9 cellular contexts compared by ENCODE assay signal in the genomic region with DNA sequence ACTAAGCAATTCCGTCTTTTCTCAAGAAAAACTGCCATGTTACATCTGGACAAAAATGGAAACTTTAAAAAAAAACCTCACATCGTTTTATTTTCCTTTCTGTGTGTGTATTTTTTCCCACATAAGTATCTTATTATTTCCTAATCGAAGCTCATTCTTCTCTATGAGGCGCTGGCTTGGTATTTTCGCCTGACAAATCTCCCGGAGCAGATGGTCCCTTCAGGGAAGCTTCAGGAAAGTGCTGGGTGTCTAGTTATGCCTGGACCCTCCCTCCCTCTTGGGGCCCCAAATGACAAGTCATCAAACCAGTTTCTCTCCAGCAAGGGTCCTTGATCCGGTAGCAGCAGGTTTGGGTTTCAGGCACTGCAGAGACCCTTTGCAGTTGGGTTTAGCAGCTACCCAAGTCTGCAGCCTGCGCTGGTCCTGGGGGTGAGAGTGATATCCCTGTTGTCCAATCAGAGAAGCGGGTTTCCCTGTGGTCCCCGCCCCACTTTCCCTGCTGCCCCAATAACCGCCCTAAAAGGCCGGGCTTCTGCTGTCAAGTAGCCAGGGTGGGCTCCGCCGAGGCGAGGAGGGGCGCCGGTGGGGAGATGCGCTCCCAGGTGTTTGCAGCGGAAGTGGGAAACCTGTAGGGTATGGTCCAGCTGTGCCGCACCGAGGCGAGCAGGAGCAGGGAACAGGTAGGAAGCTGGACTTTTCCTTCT. TPM values are rescaled to one million over a fixed set of nuclear protein-coding genes. Genes with fewer than 3 reads are reported as not detected.
DNase-seq lines count a peak whose midpoint lies in the region; ATAC-seq and TF ChIP-seq lines count a peak whose summit lies in the region.
"Had no signal": no experiment of that assay in that cellular context is flagged by ENCODE, and none has a peak within 500 bp of the region (broad histone marks: within the 10 kb centered on the region; RNA-seq: fewer than 3 reads in every experiment).

Gene CNTN1, plus strand, starts transcription at position 527 of the 704 bp plus-strand sequence.

- no peak within 1 kb of the TSS for H3K27ac Mint-ChIP-seq in HFFc6

- H3K36me3 Mint-ChIP-seq in HFFc6 (ENCODE audit: low read depth) = no peaks in the 10 kb centered on the region

- H3K9me3 Mint-ChIP-seq in HFFc6 = peaks cover 11% of the 10 kb centered on the region

- peak within 1 kb of the TSS; percentile 53 for H3K4me3 ChIP-seq in brain microvascular endothelial cell (ENCODE audit: low read depth, low read length)
- H3K4me3 ChIP-seq in iPS-11a (ENCODE audit: low read depth, low read length) = peak within 1 kb of the TSS; percentile 73
- peak within 1 kb of the TSS; percentile 30 to 47 (median 40) for H3K4me3 ChIP-seq in gastrocnemius medialis
- H3K4me3 ChIP-seq: SJSA1 had no signal

- no peaks in the 10 kb centered on the region for H3K9me3 ChIP-seq in gastrocnemius medialis
- H3K9me3 ChIP-seq: SJSA1 had no signal

- H3K27me3 ChIP-seq in brain microvascular endothelial cell (replicated peaks) (peaks cover 7% of the 10 kb centered on the region), gastrocnemius medialis (peaks cover 19 to 25% (median 24%) of the 10 kb centered on the region in 3 donors)

- no peak within 1 kb of the TSS for H3K4me3 Mint-ChIP-seq in HFFc6

- peaks cover 2% of the 10 kb centered on the region; the same call in 1 of the 2 replicates for H3K27me3 Mint-ChIP-seq in HFFc6 (ENCODE audit: insufficient read depth)

- in situ Hi-C loops in brain microvascular endothelial cell (cut with HindIII; ENCODE audit: low pct_ligation_motif_present, low sequenced_read_pairs) = no loop called here
- in situ Hi-C loops in gastrocnemius medialis (cut with MboI; ENCODE audit: low sequenced_read_pairs in 4 of 4) = no loop called here

- H3K4me1 ChIP-seq in gastrocnemius medialis = no peaks in the 10 kb centered on the region
- H3K4me1 ChIP-seq: SJSA1 had no signal

- H3K27ac ChIP-seq in brain microvascular endothelial cell = no peak within 1 kb of the TSS
- no peak within 1 kb of the TSS for H3K27ac ChIP-seq in gastrocnemius medialis
- H3K27ac ChIP-seq: SJSA1 had no signal

- no peaks in the 10 kb centered on the region for H3K4me1 Mint-ChIP-seq in HFFc6 (ENCODE audit: low read depth)

- TF ChIP-seq CTCF in brain microvascular endothelial cell (IDR thresholded peaks at IDR 0.05; ENCODE audit: low read depth, low read length, missing control alignments) = no peak
- no peak for TF ChIP-seq CTCF in gastrocnemius medialis (IDR thresholded peaks at IDR 0.05 in 4 of 5, conservative IDR thresholded peaks at IDR 0.05 in 1 of 5)
- TF ChIP-seq CTCF in HFFc6 (IDR thresholded peaks at IDR 0.05) = no peak

- DNase-seq in NCI-H146 (lab: John Stamatoyannopoulos, UW) (peak; percentile 18), NCI-H146 treated with DMSO at 0.1 percent for 48 hours (lab: John Stamatoyannopoulos, UW; ENCODE audit: unreplicated experiment) (no peak), NCI-H1105 (lab: John Stamatoyannopoulos, UW) (peak; percentile 92), brain microvascular endothelial cell (peak; percentile 3), gastrocnemius medialis (peak in 1 of 2 donors; percentile 23), NCI-H128 (lab: John Stamatoyannopoulos, UW; ENCODE audit: unreplicated experiment) (no peak), HFFc6 (no peak)

- no peaks in the 10 kb centered on the region for H3K36me3 ChIP-seq in brain microvascular endothelial cell (replicated peaks)
- no peaks in the 10 kb centered on the region for H3K36me3 ChIP-seq in gastrocnemius medialis
- H3K36me3 ChIP-seq: SJSA1 had no signal

- TF ChIP-seq POLR2A in gastrocnemius medialis (IDR thresholded peaks at IDR 0.05) = no peak

- ATAC-seq in gastrocnemius medialis = peak in 1 of 2 donors; percentile 42

- intact Hi-C loops in gastrocnemius medialis (cut with DNase I; ENCODE audit: low total_unique reads) = no loop called here

RNA-seq across cellular contexts. Expression of gene CNTN1, which starts in this region (rescaled TPM):
- under 1 TPM; 0.15 to 0.29 (median 0.22) TPM for total RNA-seq in gastrocnemius medialis
- total RNA-seq in HFFc6 (2021; fragmentation: NEBNext Ultra II Directional; extraction: Animal tissue kit (Norgen Biotek cat#: 25700)) = not detected

Comparison
In these comparisons a context has a peak if more than half of its experiments do, and no peak if none do; other contexts are left out.
1. DNase-seq: peak in NCI-H146 (single experiment), NCI-H1105 (single experiment) and brain microvascular endothelial cell (single experiment); none in NCI-H146 treated with DMSO at 0.1 percent for 48 hours (single experiment), NCI-H128 (single experiment) and HFFc6 (single experiment).
2. Peak in every context shown above with its lines, with median percentiles within 50 percentile points of each other: H3K4me3 ChIP-seq.